Comparison of ENCODE assay signal across 2 cellular contexts in genomic region chr3:147384210-147385058, GRCh38.
TF ChIP-seq lines count a peak whose summit lies in the region.

No MANE protein-coding gene starts in this region.

TF ChIP-seq in GM23338, 12 proteins besides CTCF, POLR2A, EP300 and RAD21:
- TF ChIP-seq POLR2AphosphoS5 (IDR thresholded peaks at IDR 0.05; ENCODE audit: low read depth) (no peak), NANOG (IDR thresholded peaks at IDR 0.05; ENCODE audit: borderline replicate concordance) (no peak), ZNF462 (CRISPR knock-in tag; IDR thresholded peaks at IDR 0.05) (no peak), REST (IDR thresholded peaks at IDR 0.05; ENCODE audit: unreplicated experiment) (no peak), JUNB (IDR thresholded peaks at IDR 0.05; ENCODE audit: unreplicated experiment) (no peak), ZNF114 (CRISPR knock-in tag; IDR thresholded peaks at IDR 0.05) (no peak), CREB1 (CRISPR knock-in tag; IDR thresholded peaks at IDR 0.05; ENCODE audit: low read depth) (no peak), STAT1 (IDR thresholded peaks at IDR 0.05; ENCODE audit: unreplicated experiment) (no peak), EZH2phosphoT487 (IDR thresholded peaks at IDR 0.05; ENCODE audit: unreplicated experiment) (no peak), ZNF331 (CRISPR knock-in tag; IDR thresholded peaks at IDR 0.05; ENCODE audit: low read depth) (no peak), ETS1 (IDR thresholded peaks at IDR 0.05) (no peak), EZH2 (IDR thresholded peaks at IDR 0.05; ENCODE audit: low read depth, unreplicated experiment) (no peak)

TF ChIP-seq in K562, 482 proteins besides CTCF, POLR2A, EP300 and RAD21:
- TF ChIP-seq HDAC3 (IDR thresholded peaks at IDR 0.05; ENCODE audit: borderline replicate concordance, partially characterized antibody), result no peak
- no peak for TF ChIP-seq ZNF398 (CRISPR knock-in tag; IDR thresholded peaks at IDR 0.05)
- peak; percentile 30; the same call in 1 of the 2 replicates for TF ChIP-seq SMC3 (conservative IDR thresholded peaks at IDR 0.05; ENCODE audit: insufficient read depth, low read depth, low read length)
- TF ChIP-seq POLR2H (tag; IDR thresholded peaks at IDR 0.05; ENCODE audit: low read depth), result no peak
- no peak for TF ChIP-seq ZNF76 (CRISPR knock-in tag; IDR thresholded peaks at IDR 0.05; ENCODE audit: borderline replicate concordance)
